In genomic region chr4:78417603-78418002, GRCh38 we compare ENCODE assay signal across 29 cellular contexts.
DNase-seq lines count a peak whose midpoint lies in the region; ATAC-seq and TF ChIP-seq lines count a peak whose summit lies in the region.
"Had no signal": no experiment of that assay in that cellular context is flagged by ENCODE, and none has a peak within 500 bp of the region (broad histone marks: within the 10 kb centered on the region; RNA-seq: fewer than 3 reads in every experiment).

No MANE protein-coding gene starts in this region.

- H3K27ac Mint-ChIP-seq in endothelial cell (ENCODE audit: unreplicated experiment) = no peak overlapping the region
- H3K27ac Mint-ChIP-seq: activated CD4-positive, alpha-beta memory T cell treated with anti-CD3 and anti-CD28 coated beads, Interleukin-2, amount 10 ng/mL, durations not matched to agents 7 days and 5 days; activated naive CD4-positive, alpha-beta T cell treated with anti-CD3 and anti-CD28 coated beads, Interleukin-2, amount 10 ng/mL, durations not matched to agents 7 days and 5 days; dendritic cell treated with granulocyte-macrophage colony-stimulating factor and Interleukin-4, amounts not matched to agents 40 ng/mL and 50 ng/mL, for 4 days; naive B cell; stimulated activated effector memory CD8-positive, alpha-beta T cell treated with anti-CD3 and anti-CD28 coated beads, Interleukin-12 subunit alpha, Interleukin-12 subunit beta, amount 100 ng/mL, for 72 hours had no signal

- no peaks in the 10 kb centered on the region for H3K9me3 ChIP-seq in stomach smooth muscle (ENCODE audit: control insufficient read depth in 2 of 2, low read length in 2 of 2)
- H3K9me3 ChIP-seq: adrenal gland, upper lobe of right lung had no signal

- H3K4me1 Mint-ChIP-seq in endothelial cell (ENCODE audit: unreplicated experiment) = peaks cover 22% of the 10 kb centered on the region
- H3K4me1 Mint-ChIP-seq: activated CD4-positive, alpha-beta memory T cell treated with anti-CD3 and anti-CD28 coated beads, Interleukin-2, amount 10 ng/mL, durations not matched to agents 7 days and 5 days; activated naive CD4-positive, alpha-beta T cell treated with anti-CD3 and anti-CD28 coated beads, Interleukin-2, amount 10 ng/mL, durations not matched to agents 7 days and 5 days; naive B cell; stimulated activated effector memory CD8-positive, alpha-beta T cell treated with anti-CD3 and anti-CD28 coated beads, Interleukin-12 subunit alpha, Interleukin-12 subunit beta, amount 100 ng/mL, for 72 hours had no signal

- TF ChIP-seq CTCF in endothelial cell (IDR thresholded peaks at IDR 0.05; ENCODE audit: unreplicated experiment) = no peak

- no peaks in the 10 kb centered on the region for H3K36me3 ChIP-seq in stomach smooth muscle (ENCODE audit: control insufficient read depth in 2 of 2, insufficient read depth in 2 of 2, low read length in 2 of 2)
- H3K36me3 ChIP-seq: adrenal gland, upper lobe of right lung had no signal

- H3K27me3 ChIP-seq in stomach smooth muscle (ENCODE audit: control insufficient read depth in 1 of 2, insufficient read depth in 2 of 2, low read length in 2 of 2) = no peaks in the 10 kb centered on the region
- H3K27me3 ChIP-seq: adrenal gland, upper lobe of right lung had no signal

- no peaks in the 10 kb centered on the region for H3K27me3 Mint-ChIP-seq in endothelial cell (ENCODE audit: unreplicated experiment)
- H3K27me3 Mint-ChIP-seq: dendritic cell treated with granulocyte-macrophage colony-stimulating factor and Interleukin-4, amounts not matched to agents 40 ng/mL and 50 ng/mL, for 4 days had no signal

- H3K9me3 Mint-ChIP-seq in endothelial cell (ENCODE audit: unreplicated experiment) = no peaks in the 10 kb centered on the region
- H3K9me3 Mint-ChIP-seq: activated CD4-positive, alpha-beta memory T cell treated with anti-CD3 and anti-CD28 coated beads, Interleukin-2, amount 10 ng/mL, durations not matched to agents 7 days and 5 days; activated naive CD4-positive, alpha-beta T cell treated with anti-CD3 and anti-CD28 coated beads, Interleukin-2, amount 10 ng/mL, durations not matched to agents 7 days and 5 days; stimulated activated effector memory CD8-positive, alpha-beta T cell treated with anti-CD3 and anti-CD28 coated beads, Interleukin-12 subunit alpha, Interleukin-12 subunit beta, amount 100 ng/mL, for 72 hours had no signal

- peaks cover 9% of the 10 kb centered on the region for H3K4me1 ChIP-seq in stomach smooth muscle (ENCODE audit: control insufficient read depth, insufficient read depth, low read length)
- H3K4me1 ChIP-seq: adrenal gland, upper lobe of right lung had no signal

- peak; percentile 3 for DNase-seq in NCI-H146 (lab: John Stamatoyannopoulos, UW)
- DNase-seq in NCI-H146 treated with DMSO at 0.1 percent for 48 hours (lab: John Stamatoyannopoulos, UW; ENCODE audit: unreplicated experiment) = no peak
- peak; percentile 54 for DNase-seq in ecto neural progenitor cell (ENCODE audit: low spot score)
- DNase-seq in iPS-NIHi11 (ENCODE audit: low spot score) = peak; percentile 29
- DNase-seq in NK-92 treated with Interleukin-12 subunit alpha and Interleukin-12 subunit beta, amount 100 ng/mL, for 24 hours (lab: John Stamatoyannopoulos, UW) = no peak
- DNase-seq in endothelial cell (ENCODE audit: low spot score) = no peak
- DNase-seq: activated CD4-positive, alpha-beta memory T cell treated with anti-CD3 and anti-CD28 coated beads, Interleukin-2, amount 10 ng/mL, durations not matched to agents 7 days and 5 days; activated CD8-positive, alpha-beta memory T cell treated with anti-CD3 and anti-CD28 coated beads, Interleukin-2, amount 50 U/mL, for 48 hours; activated naive CD4-positive, alpha-beta T cell treated with anti-CD3 and anti-CD28 coated beads, Interleukin-2, amount 10 ng/mL, durations not matched to agents 7 days and 5 days; adrenal gland; COR-L47; hypothalamus; islet precursor cell; midbrain; naive B cell; NCI-H1105; NCI-H1930; NCI-H524 treated with DMSO at 0.1 percent for 48 hours; occipital lobe; PC-9; SHP77; substantia nigra; upper lobe of right lung had no signal

- no peak overlapping the region for H3K4me3 ChIP-seq in stomach smooth muscle (ENCODE audit: low read length in 2 of 2)
- H3K4me3 ChIP-seq: adrenal gland, PC-9, upper lobe of right lung had no signal

- H3K4me3 Mint-ChIP-seq in endothelial cell (ENCODE audit: unreplicated experiment) = no peak overlapping the region
- H3K4me3 Mint-ChIP-seq: activated CD4-positive, alpha-beta memory T cell treated with anti-CD3 and anti-CD28 coated beads, Interleukin-2, amount 10 ng/mL, durations not matched to agents 7 days and 5 days; activated naive CD4-positive, alpha-beta T cell treated with anti-CD3 and anti-CD28 coated beads, Interleukin-2, amount 10 ng/mL, durations not matched to agents 7 days and 5 days; dendritic cell treated with granulocyte-macrophage colony-stimulating factor and Interleukin-4, amounts not matched to agents 40 ng/mL and 50 ng/mL, for 4 days; naive B cell; stimulated activated effector memory CD8-positive, alpha-beta T cell treated with anti-CD3 and anti-CD28 coated beads, Interleukin-12 subunit alpha, Interleukin-12 subunit beta, amount 100 ng/mL, for 72 hours had no signal

- H3K36me3 Mint-ChIP-seq in endothelial cell (ENCODE audit: low read depth, unreplicated experiment) = peaks cover 30% of the 10 kb centered on the region
- H3K36me3 Mint-ChIP-seq: activated naive CD4-positive, alpha-beta T cell treated with anti-CD3 and anti-CD28 coated beads, Interleukin-2, amount 10 ng/mL, durations not matched to agents 7 days and 5 days; naive B cell; stimulated activated effector memory CD8-positive, alpha-beta T cell treated with anti-CD3 and anti-CD28 coated beads, Interleukin-12 subunit alpha, Interleukin-12 subunit beta, amount 100 ng/mL, for 72 hours had no signal

- H3K27ac ChIP-seq in stomach smooth muscle (ENCODE audit: low read length) = peak overlapping the region; percentile 2
- H3K27ac ChIP-seq: 22Rv1, adrenal gland, C4-2B, PC-9, upper lobe of right lung had no signal

- no peak overlapping the region for H3K9ac ChIP-seq in stomach smooth muscle (ENCODE audit: low read length in 2 of 2)

- ATAC-seq in HG03108 (IDR thresholded peaks at IDR 0.05; ENCODE audit: unreplicated experiment) = no peak
- ATAC-seq: stimulated activated effector memory CD8-positive, alpha-beta T cell treated with anti-CD3 and anti-CD28 coated beads, Interleukin-12 subunit alpha, Interleukin-12 subunit beta, amount 100 ng/mL, for 72 hours; upper lobe of right lung had no signal

Comparison
In these comparisons a context has a peak if more than half of its experiments do, and no peak if none do; other contexts are left out.
1. DNase-seq: peak in NCI-H146 (single experiment), ecto neural progenitor cell (single experiment) and iPS-NIHi11 (single experiment); none in NCI-H146 treated with DMSO at 0.1 percent for 48 hours (single experiment), NK-92 treated with Interleukin-12 subunit alpha and Interleukin-12 subunit beta, amount 100 ng/mL, for 24 hours (single experiment) and endothelial cell (single experiment).